In genomic region chr10:131784363-131785120, GRCh38 we compare ENCODE assay signal across 29 cellular contexts.
"Had no signal": no experiment of that assay in that cellular context is flagged by ENCODE, and none has a peak within 500 bp of the region (broad histone marks: within the 10 kb centered on the region; RNA-seq: fewer than 3 reads in every experiment).

No MANE protein-coding gene starts in this region.

- H3K4me1 Mint-ChIP-seq: memory B cell, mesothelial cell of epicardium, naive B cell had no signal

- H3K4me3 Mint-ChIP-seq: memory B cell; mesothelial cell of epicardium; natural killer cell treated with Interleukin-12 subunit alpha and Interleukin-12 subunit beta and Interleukin-15 and Interleukin-18, amount 100 ng/mL, for 72 hours had no signal

- H3K4me2 ChIP-seq: hepatocyte had no signal

- H3K4me1 ChIP-seq: gastrocnemius medialis, heart left ventricle, parathyroid adenoma, right lobe of liver, testis, tibial artery, upper lobe of left lung had no signal

- H2AFZ ChIP-seq: hepatocyte, parathyroid adenoma had no signal

- H3K27ac ChIP-seq: dorsolateral prefrontal cortex, epithelial cell of prostate, gastrocnemius medialis, heart left ventricle, hepatocyte, parathyroid adenoma, right lobe of liver, testis, tibial artery, upper lobe of left lung had no signal

- H3K27ac Mint-ChIP-seq: memory B cell; mesothelial cell of epicardium; naive B cell; natural killer cell treated with Interleukin-12 subunit alpha and Interleukin-12 subunit beta and Interleukin-15 and Interleukin-18, amount 100 ng/mL, for 72 hours; progenitor cell of endocrine pancreas had no signal

- ATAC-seq: esophagus mucosa; gastrocnemius medialis; heart left ventricle; mucosa of descending colon; natural killer cell treated with Interleukin-12 subunit alpha and Interleukin-12 subunit beta and Interleukin-15 and Interleukin-18, amount 100 ng/mL, for 72 hours; right lobe of liver had no signal

- H3K9me3 Mint-ChIP-seq: natural killer cell treated with Interleukin-12 subunit alpha and Interleukin-12 subunit beta and Interleukin-15 and Interleukin-18, amount 100 ng/mL, for 72 hours had no signal

- H3K27me3 Mint-ChIP-seq: progenitor cell of endocrine pancreas had no signal

- H3K79me2 ChIP-seq: hepatocyte, parathyroid adenoma had no signal

- H3K36me3 Mint-ChIP-seq: mesothelial cell of epicardium; natural killer cell treated with Interleukin-12 subunit alpha and Interleukin-12 subunit beta and Interleukin-15 and Interleukin-18, amount 100 ng/mL, for 72 hours had no signal

- H3K36me3 ChIP-seq: gastrocnemius medialis, heart left ventricle, right lobe of liver, tibial artery, upper lobe of left lung had no signal

- DNase-seq: caudate nucleus; cerebellar nuclear complex; dorsolateral prefrontal cortex; effector CD4-positive, alpha-beta T cell; foreskin fibroblast; gastrocnemius medialis; heart left ventricle; mucosa of descending colon; naive B cell; occipital lobe; right lobe of liver; small intestine; stimulated activated CD4-positive, alpha-beta T cell treated with anti-CD3 and anti-CD28 coated beads, Interleukin-1b, Interleukin-23, amount 100 ng/mL, for 48 hours; stimulated activated CD4-positive, alpha-beta T cell treated with anti-CD3 and anti-CD28 coated beads, Interleukin-4, amount 100 ng/mL, for 1 hour; stimulated activated CD8-positive, alpha-beta memory T cell treated with anti-CD3 and anti-CD28 coated beads, Interleukin-4, amount 100 ng/mL, for 48 hours; stimulated activated naive CD4-positive, alpha-beta T cell treated with Interleukin-2 at 50 U/mL for 16 hours; substantia nigra; testis; upper lobe of left lung had no signal

- H3K27me3 ChIP-seq: gastrocnemius medialis, hepatocyte, right lobe of liver, testis, upper lobe of left lung had no signal

- H3K9me3 ChIP-seq: gastrocnemius medialis, heart left ventricle, mucosa of descending colon, right lobe of liver, testis, tibial artery, upper lobe of left lung had no signal

- H3K4me3 ChIP-seq: dorsolateral prefrontal cortex, gastrocnemius medialis, heart left ventricle, hepatocyte, lung, mucosa of descending colon, right lobe of liver, testis, tibial artery, upper lobe of left lung had no signal
